ENCODE assay signal across 14 cellular contexts in genomic region chr13:47997384-47997783, GRCh38. TPM values are rescaled to one million over a fixed set of nuclear protein-coding genes. Genes with fewer than 3 reads are reported as not detected.
A peak's percentile ranks its signal among the peaks of the same experiment; 100 is the strongest.
DNase-seq lines count a peak whose midpoint lies in the region; ATAC-seq and TF ChIP-seq lines count a peak whose summit lies in the region.
"Had no signal": no experiment of that assay in that cellular context is flagged by ENCODE, and none has a peak within 500 bp of the region (broad histone marks: within the 10 kb centered on the region; RNA-seq: fewer than 3 reads in every experiment).

No MANE protein-coding gene starts in this region.

- no peaks in the 10 kb centered on the region for H3K9me3 Mint-ChIP-seq in stimulated activated naive CD8-positive, alpha-beta T cell treated with anti-CD3 and anti-CD28 coated beads, Interleukin-15, amount 100 ng/mL, for 72 hours
- no peaks in the 10 kb centered on the region for H3K9me3 Mint-ChIP-seq in nephron
- H3K9me3 Mint-ChIP-seq: CD4-positive, alpha-beta T cell had no signal

- H4K20me1 ChIP-seq in PC-3 (ENCODE audit: low read length): no peaks in the 10 kb centered on the region

- H3K4me1 ChIP-seq in PC-3 (ENCODE audit: insufficient read depth, low read length): peaks cover 18% of the 10 kb centered on the region

- H3K36me3 Mint-ChIP-seq in T-helper 17 cell (ENCODE audit: low read depth) (peaks cover 5% of the 10 kb centered on the region), nephron (ENCODE audit: low read depth) (peaks cover 30% of the 10 kb centered on the region)

- POLR2A ChIA-PET in PC-3 (lab: Charles Lee; ENCODE audit: unreplicated experiment): no interaction called here

- H3K4me3 ChIP-seq in PC-3 (ENCODE audit: low read length): no peak overlapping the region

- no peak overlapping the region for H3K4me2 ChIP-seq in PC-3 (ENCODE audit: low read length)
- H3K4me2 ChIP-seq: SK-N-SH had no signal

- no peaks in the 10 kb centered on the region; the same call in 1 of the 2 replicates for H3K36me3 ChIP-seq in PC-3 (ENCODE audit: low read depth, low read length)

- intact Hi-C loops in PC-3 (cut with micrococcal nuclease): no loop called here

- no peaks in the 10 kb centered on the region for H3K27me3 ChIP-seq in PC-3 (ENCODE audit: low read length)

- H3K79me2 ChIP-seq in PC-3 (ENCODE audit: low read length): peaks cover 57% of the 10 kb centered on the region

- DNase-seq in stimulated activated naive CD8-positive, alpha-beta T cell treated with anti-CD3 and anti-CD28 coated beads, Interleukin-15, amount 100 ng/mL, for 72 hours: no peak
- no peak for DNase-seq in stimulated activated naive CD8-positive, alpha-beta T cell treated with anti-CD3 and anti-CD28 coated beads, Interleukin-15, Interleukin-2, amounts not matched to agents 100 U/mL and 50 U/mL, for 24 hours
- DNase-seq in T-helper 17 cell (no peak), GM19238 (ENCODE audit: insufficient read length, low spot score) (no peak), PC-3 (no peak)
- DNase-seq: CD4-positive, alpha-beta T cell; GF-D8; KG1; MV-4-11; NCI-H1694 treated with DMSO at 0.1 percent for 48 hours; SHP77 treated with DMSO at 0.1 percent for 48 hours; SK-N-SH had no signal

- BruUV-seq in PC-3 (replicated peaks; lab: Mats Ljungman, UMichigan): no TSS peak

- H3K4me3 Mint-ChIP-seq in stimulated activated naive CD8-positive, alpha-beta T cell treated with anti-CD3 and anti-CD28 coated beads, Interleukin-15, amount 100 ng/mL, for 72 hours: no peak overlapping the region
- H3K4me3 Mint-ChIP-seq in T-helper 17 cell: no peak overlapping the region
- H3K4me3 Mint-ChIP-seq in nephron: peak overlapping the region in 2 of 3 experiments; percentile 11 to 21

- ATAC-seq in stimulated activated naive CD8-positive, alpha-beta T cell treated with anti-CD3 and anti-CD28 coated beads, Interleukin-15, amount 100 ng/mL, for 72 hours: no peak
- ATAC-seq in stimulated activated naive CD8-positive, alpha-beta T cell treated with anti-CD3 and anti-CD28 coated beads, Interleukin-15, Interleukin-2, amounts not matched to agents 100 U/mL and 50 U/mL, for 24 hours: no peak
- ATAC-seq in T-helper 17 cell (no peak), GM19467 (IDR thresholded peaks at IDR 0.05; ENCODE audit: unreplicated experiment) (no peak), PC-3 (no peak)

- H3F3A ChIP-seq in PC-3 (ENCODE audit: low read length, unreplicated experiment): peaks cover 2% of the 10 kb centered on the region

- H3K9me3 ChIP-seq in T-helper 17 cell (ENCODE audit: control insufficient read depth, low read length, poor library complexity, severe bottlenecking) (no peaks in the 10 kb centered on the region), PC-3 (ENCODE audit: low read length) (no peaks in the 10 kb centered on the region)
- H3K9me3 ChIP-seq: SK-N-SH had no signal

- H2AFZ ChIP-seq in PC-3 (ENCODE audit: low read length): no peak overlapping the region

- no peak overlapping the region for H3K27ac ChIP-seq in PC-3 (ENCODE audit: low read length)

- peak overlapping the region; percentile 10 to 22 for H3K27ac Mint-ChIP-seq in stimulated activated naive CD8-positive, alpha-beta T cell treated with anti-CD3 and anti-CD28 coated beads, Interleukin-15, amount 100 ng/mL, for 72 hours
- H3K27ac Mint-ChIP-seq in T-helper 17 cell: peak overlapping the region; percentile 32
- no peak overlapping the region for H3K27ac Mint-ChIP-seq in nephron
- H3K27ac Mint-ChIP-seq: CD4-positive, alpha-beta T cell had no signal

- CTCF ChIA-PET in PC-3 (lab: Charles Lee): no interaction called here

- no peaks in the 10 kb centered on the region for H3K27me3 Mint-ChIP-seq in stimulated activated naive CD8-positive, alpha-beta T cell treated with anti-CD3 and anti-CD28 coated beads, Interleukin-15, amount 100 ng/mL, for 72 hours
- H3K27me3 Mint-ChIP-seq in T-helper 17 cell (no peaks in the 10 kb centered on the region), nephron (ENCODE audit: low read depth) (no peaks in the 10 kb centered on the region)
- H3K27me3 Mint-ChIP-seq: CD4-positive, alpha-beta T cell had no signal

- H3K9me2 ChIP-seq in PC-3 (replicated peaks; ENCODE audit: low read length): no peaks in the 10 kb centered on the region
- H3K9me2 ChIP-seq: SK-N-SH had no signal

- TF ChIP-seq CTCF in nephron (IDR thresholded peaks at IDR 0.05; ENCODE audit: unreplicated experiment in 3 of 3) (no peak), PC-3 (conservative IDR thresholded peaks at IDR 0.05; ENCODE audit: low read depth, low read length) (no peak)

- H3K4me1 Mint-ChIP-seq in stimulated activated naive CD8-positive, alpha-beta T cell treated with anti-CD3 and anti-CD28 coated beads, Interleukin-15, amount 100 ng/mL, for 72 hours: peaks cover 35% of the 10 kb centered on the region
- H3K4me1 Mint-ChIP-seq in T-helper 17 cell: peaks cover 24% of the 10 kb centered on the region
- peaks cover 30% of the 10 kb centered on the region for H3K4me1 Mint-ChIP-seq in nephron

- no peak overlapping the region for H3K9ac ChIP-seq in PC-3 (ENCODE audit: low read length)
- H3K9ac ChIP-seq: SK-N-SH had no signal

RNA-seq across cellular contexts. Expression of gene SUCLA2, which starts 3.7 kb away (rescaled TPM):
- total RNA-seq in T-helper 17 cell (10 to 100 TPM; 15.6 to 21.3 TPM), PC-3 (2014; rRNA removed) (29.3 and 35.0 TPM in 2 replicates)

RNA-seq across cellular contexts. Expression of gene NUDT15, which starts 40.1 kb away (rescaled TPM):
- total RNA-seq in T-helper 17 cell: 10 to 100 TPM; 10.1 to 10.6 TPM
- total RNA-seq in PC-3 (2014; rRNA removed): 22.2 and 27.0 TPM in 2 replicates

Comparison
In these comparisons a context has a peak if more than half of its experiments do, and no peak if none do; other contexts are left out.
1. H3K27ac Mint-ChIP-seq: peak in stimulated activated naive CD8-positive, alpha-beta T cell treated with anti-CD3 and anti-CD28 coated beads, Interleukin-15, amount 100 ng/mL, for 72 hours (2 of 2) and T-helper 17 cell (single experiment); none in nephron (0 of 3).
2. H3K4me3 Mint-ChIP-seq: peak in nephron (2 of 3); none in stimulated activated naive CD8-positive, alpha-beta T cell treated with anti-CD3 and anti-CD28 coated beads, Interleukin-15, amount 100 ng/mL, for 72 hours (0 of 2) and T-helper 17 cell (single experiment).